ENCODE assay signal across 1 cellular context in the genomic region with DNA sequence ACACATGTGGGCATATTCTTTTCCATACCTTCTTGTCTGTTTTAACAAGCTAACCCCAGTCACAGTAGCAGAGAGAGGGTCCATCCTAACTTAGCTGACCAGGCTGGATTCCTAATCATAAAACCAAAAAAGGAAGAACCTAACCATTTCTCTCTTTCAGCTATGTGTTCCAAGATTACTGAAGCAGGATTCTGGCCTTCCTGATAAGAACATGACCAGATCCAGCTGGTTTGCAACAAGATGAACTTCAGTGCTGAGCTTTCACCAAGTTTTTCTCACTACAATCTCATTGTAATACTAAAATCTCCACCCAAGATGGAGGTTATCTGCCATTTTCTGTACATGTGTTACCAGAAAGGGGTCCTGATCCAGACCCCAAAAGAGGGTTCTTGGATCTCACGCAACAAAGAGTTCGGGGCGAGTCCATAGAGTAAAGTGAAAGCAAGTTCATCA.
TF ChIP-seq lines count a peak whose summit lies in the region.

No MANE protein-coding gene starts in this region.

TF ChIP-seq in A549, 52 proteins besides CTCF, POLR2A, EP300 and RAD21:
- TF ChIP-seq RCOR1 (IDR thresholded peaks at IDR 0.05; ENCODE audit: low read depth, low read length), result no peak
- TF ChIP-seq TFCP2L1 (CRISPR knock-in tag; IDR thresholded peaks at IDR 0.05), result no peak
- no peak for TF ChIP-seq MYC (IDR thresholded peaks at IDR 0.05; ENCODE audit: borderline replicate concordance, low read length)
- TF ChIP-seq EHF (CRISPR knock-in tag; IDR thresholded peaks at IDR 0.05), result no peak
- no peak for TF ChIP-seq NR3C1 (IDR thresholded peaks at IDR 0.05)
- TF ChIP-seq ZNF302 (CRISPR knock-in tag; IDR thresholded peaks at IDR 0.05), result no peak
- no peak for TF ChIP-seq BHLHE40 (IDR thresholded peaks at IDR 0.05; ENCODE audit: low read depth, low read length)
- TF ChIP-seq HOXB5 (CRISPR knock-in tag; IDR thresholded peaks at IDR 0.05), result no peak
- TF ChIP-seq CBX8 (IDR thresholded peaks at IDR 0.05), result no peak
- no peak for TF ChIP-seq NPAS2 (CRISPR knock-in tag; IDR thresholded peaks at IDR 0.05; ENCODE audit: borderline replicate concordance)
- no peak for TF ChIP-seq HOXA7 (CRISPR knock-in tag; IDR thresholded peaks at IDR 0.05)
- no peak for TF ChIP-seq RARB (CRISPR knock-in tag; IDR thresholded peaks at IDR 0.05)
- no peak for TF ChIP-seq FOSB (CRISPR knock-in tag; IDR thresholded peaks at IDR 0.05)
- TF ChIP-seq, protein P1, sequence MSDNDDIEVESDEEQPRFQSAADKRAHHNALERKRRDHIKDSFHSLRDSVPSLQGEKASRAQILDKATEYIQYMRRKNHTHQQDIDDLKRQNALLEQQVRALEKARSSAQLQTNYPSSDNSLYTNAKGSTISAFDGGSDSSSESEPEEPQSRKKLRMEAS (IDR thresholded peaks at IDR 0.05), result no peak
- TF ChIP-seq KDM5A (IDR thresholded peaks at IDR 0.05), result no peak
- no peak for TF ChIP-seq ZC3H11A (IDR thresholded peaks at IDR 0.05)
- no peak for TF ChIP-seq CHD4 (IDR thresholded peaks at IDR 0.05; ENCODE audit: borderline replicate concordance)
- TF ChIP-seq ZFP36 (IDR thresholded peaks at IDR 0.05; ENCODE audit: borderline replicate concordance, partially characterized antibody), result no peak
- TF ChIP-seq FOXS1 (CRISPR knock-in tag; IDR thresholded peaks at IDR 0.05), result no peak
